23 cellular contexts compared by ENCODE assay signal in the genomic region with DNA sequence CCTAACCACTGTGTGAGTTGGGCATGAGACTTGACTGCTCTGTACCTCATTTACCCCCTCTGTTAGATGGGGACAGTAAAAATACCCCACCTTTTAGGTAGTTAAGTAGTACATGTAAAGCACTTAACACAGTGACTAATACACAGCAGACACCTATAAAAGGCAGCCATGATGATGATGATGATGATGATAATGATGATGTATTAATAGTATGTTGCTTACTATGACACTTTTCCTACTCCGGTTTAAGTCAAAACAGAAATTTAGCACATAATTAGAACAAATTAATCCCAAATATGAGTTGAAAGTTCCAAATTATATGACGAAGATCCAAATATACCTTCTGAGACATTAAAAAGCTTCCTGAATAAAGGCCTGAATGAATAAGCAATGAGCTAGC.
DNase-seq lines count a peak whose midpoint lies in the region; ATAC-seq and TF ChIP-seq lines count a peak whose summit lies in the region.
"Had no signal": no experiment of that assay in that cellular context is flagged by ENCODE, and none has a peak within 500 bp of the region (broad histone marks: within the 10 kb centered on the region; RNA-seq: fewer than 3 reads in every experiment).

No MANE protein-coding gene starts in this region.

- intact Hi-C loops in left ventricle myocardium inferior (cut with micrococcal nuclease) (no loop called here), left cardiac atrium (cut with DNase I) (loop anchor here in 1 of 2 donors (10.0 kb wide), 1 partner anchor 51 kb away; no protein-coding TSS in a partner anchor), adrenal gland (cut with DNase I) (no loop called here), vagina (cut with DNase I) (no loop called here), prostate gland (cut with DNase I) (loop anchor here (2.0 kb wide), 1 partner anchor 65 kb away; no protein-coding TSS in a partner anchor)

- H3K27ac ChIP-seq in left ventricle myocardium inferior (replicated peaks) (peak overlapping the region; percentile 86), adrenal gland (peak overlapping the region; percentile 29 to 95 (median 92)), rectal smooth muscle tissue (ENCODE audit: low read depth, low read length) (peak overlapping the region; percentile 77), vagina (peak overlapping the region; percentile 74), prostate gland (no peak overlapping the region)
- H3K27ac ChIP-seq: BLaER1 treated with 17β-estradiol and CSF1 and Interleukin-3, amounts not matched to agents 10 nM and 100 nM; PC-9; SJCRH30 had no signal

- TF ChIP-seq POLR2A in adrenal gland (IDR thresholded peaks at IDR 0.05): no peak
- no peak for TF ChIP-seq POLR2A in vagina (IDR thresholded peaks at IDR 0.05)
- TF ChIP-seq POLR2A in prostate gland (IDR thresholded peaks at IDR 0.05): no peak

- H3K9me3 ChIP-seq in left ventricle myocardium inferior (replicated peaks) (no peaks in the 10 kb centered on the region), adrenal gland (replicated peaks in 1 of 3) (no peaks in the 10 kb centered on the region), vagina (no peaks in the 10 kb centered on the region), prostate gland (no peaks in the 10 kb centered on the region)
- H3K9me3 ChIP-seq: BLaER1 treated with 17β-estradiol and CSF1 and Interleukin-3, amounts not matched to agents 10 nM and 100 nM; HAP-1; SJCRH30 had no signal

- H3K4me1 ChIP-seq in left ventricle myocardium inferior: peaks cover 39% of the 10 kb centered on the region
- H3K4me1 ChIP-seq in adrenal gland (replicated peaks in 1 of 2): peaks cover 30 to 37% of the 10 kb centered on the region in 2 donors
- H3K4me1 ChIP-seq in rectal smooth muscle tissue (ENCODE audit: control insufficient read depth, insufficient read depth, low read length): peaks cover 29% of the 10 kb centered on the region
- peaks cover 24% of the 10 kb centered on the region for H3K4me1 ChIP-seq in vagina
- peaks cover 4% of the 10 kb centered on the region for H3K4me1 ChIP-seq in prostate gland (replicated peaks)
- H3K4me1 ChIP-seq: BLaER1 treated with 17β-estradiol and CSF1 and Interleukin-3, amounts not matched to agents 10 nM and 100 nM; HAP-1 had no signal

- H3K36me3 ChIP-seq in left ventricle myocardium inferior (peaks cover 26% of the 10 kb centered on the region), adrenal gland (replicated peaks in 1 of 2) (no peaks in the 10 kb centered on the region), rectal smooth muscle tissue (ENCODE audit: control insufficient read depth, insufficient read depth, low read length) (peaks cover 2% of the 10 kb centered on the region), vagina (peaks cover 0 to 11% of the 10 kb centered on the region in 2 donors), prostate gland (no peaks in the 10 kb centered on the region)
- H3K36me3 ChIP-seq: HAP-1 had no signal

- no peak for TF ChIP-seq CTCF in left ventricle myocardium inferior (IDR thresholded peaks at IDR 0.05; ENCODE audit: borderline replicate concordance)
- no peak for TF ChIP-seq CTCF in adrenal gland (IDR thresholded peaks at IDR 0.05)
- no peak for TF ChIP-seq CTCF in vagina (IDR thresholded peaks at IDR 0.05)
- TF ChIP-seq CTCF in prostate gland (IDR thresholded peaks at IDR 0.05): no peak

- 85 to 94% (median 91%) methylated on average over 2 of the region's 2 CpGs for WGBS in adrenal gland, 4 donors
- 87% methylated on average over 2 of the region's 2 CpGs for WGBS in prostate gland

- H3K27me3 ChIP-seq in left ventricle myocardium inferior (ENCODE audit: low read depth) (no peaks in the 10 kb centered on the region), adrenal gland (no peaks in the 10 kb centered on the region), rectal smooth muscle tissue (ENCODE audit: control insufficient read depth, insufficient read depth, low read length) (no peaks in the 10 kb centered on the region), vagina (no peaks in the 10 kb centered on the region), prostate gland (replicated peaks; ENCODE audit: insufficient read depth) (no peaks in the 10 kb centered on the region)
- H3K27me3 ChIP-seq: BLaER1 treated with 17β-estradiol and CSF1 and Interleukin-3, amounts not matched to agents 10 nM and 100 nM; SJCRH30 had no signal

- no peak overlapping the region for H3K4me3 ChIP-seq in left ventricle myocardium inferior
- peak overlapping the region in 1 of 4 donors; percentile 24 for H3K4me3 ChIP-seq in adrenal gland
- no peak overlapping the region for H3K4me3 ChIP-seq in rectal smooth muscle tissue (ENCODE audit: low read length)
- H3K4me3 ChIP-seq in vagina: peak overlapping the region; percentile 19 to 31
- H3K4me3 ChIP-seq in prostate gland: no peak overlapping the region
- H3K4me3 ChIP-seq: BLaER1 treated with 17β-estradiol and CSF1 and Interleukin-3, amounts not matched to agents 10 nM and 100 nM; HAP-1; PC-9; SJCRH30 had no signal

- no peak overlapping the region for H3K9ac ChIP-seq in rectal smooth muscle tissue (ENCODE audit: low read length)
- H3K9ac ChIP-seq: BLaER1 treated with 17β-estradiol and CSF1 and Interleukin-3, amounts not matched to agents 10 nM and 100 nM had no signal

- no peak for ATAC-seq in left cardiac atrium
- ATAC-seq in GM18511 (IDR thresholded peaks at IDR 0.05; ENCODE audit: unreplicated experiment): no peak
- ATAC-seq: Right ventricle myocardium inferior had no signal

- no peak for DNase-seq in left ventricle myocardium inferior
- no peak for DNase-seq in left cardiac atrium
- no peak for DNase-seq in adrenal gland
- no peak for DNase-seq in vagina (ENCODE audit: extremely low spot score in 2 of 2)
- no peak for DNase-seq in prostate gland (ENCODE audit: low spot score)
- DNase-seq in NCI-H82 treated with DMSO at 0.1 percent for 48 hours (lab: John Stamatoyannopoulos, UW; ENCODE audit: unreplicated experiment): no peak
- DNase-seq: AML-193; CD4-positive, alpha-beta T cell; GOT3; KBM-7; NCI-H1105 treated with DMSO at 0.1 percent for 48 hours; NCI-H146; NCI-H1930; NCI-H446 treated with DMSO at 0.1 percent for 48 hours; NCI-H526; NCI-H82; PC-9; SJCRH30 had no signal

Comparison
In these comparisons a context has a peak if more than half of its experiments do, and no peak if none do; other contexts are left out.
1. H3K27ac ChIP-seq: peak in left ventricle myocardium inferior (single experiment), adrenal gland (5 of 5), rectal smooth muscle tissue (single experiment) and vagina (single experiment); none in prostate gland (0 of 2).
2. H3K4me3 ChIP-seq: peak in vagina (2 of 2); none in left ventricle myocardium inferior (single experiment), rectal smooth muscle tissue (single experiment) and prostate gland (0 of 2).